Comparison of ENCODE assay signal across 8 cellular contexts in genomic region chr6:131136021-131136847, GRCh38. TPM values are rescaled to one million over a fixed set of nuclear protein-coding genes. Genes with fewer than 3 reads are reported as not detected.
DNase-seq lines count a peak whose midpoint lies in the region; ATAC-seq and TF ChIP-seq lines count a peak whose summit lies in the region.

No MANE protein-coding gene starts in this region.

- H3K27me3 Mint-ChIP-seq in activated CD4-positive, alpha-beta memory T cell treated with anti-CD3 and anti-CD28 coated beads for 36 hours = peaks cover 2% of the 10 kb centered on the region

- POLR2A ChIA-PET in activated CD4-positive, alpha-beta memory T cell treated with anti-CD3 and anti-CD28 coated beads for 36 hours (lab: Charles Lee) = no interaction called here

- intact Hi-C loops in activated CD4-positive, alpha-beta memory T cell treated with anti-CD3 and anti-CD28 coated beads for 36 hours (cut with micrococcal nuclease) = loop anchor here (5.0 kb wide), 1 partner anchor 61 kb away; no protein-coding TSS in a partner anchor

- H3K4me1 ChIP-seq in DOHH2 (ENCODE audit: control insufficient read depth, low read length) = peaks cover 27% of the 10 kb centered on the region

- DNase-seq in activated CD4-positive, alpha-beta memory T cell treated with anti-CD3 and anti-CD28 coated beads for 36 hours = no peak
- DNase-seq in foreskin melanocyte (peak; percentile 45), omental fat pad (ENCODE audit: low spot score) (no peak), NCI-H1694 treated with DMSO at 0.1 percent for 48 hours (lab: John Stamatoyannopoulos, UW) (no peak), NCI-H2171 (lab: John Stamatoyannopoulos, UW) (no peak), NCI-H82 treated with DMSO at 0.1 percent for 48 hours (lab: John Stamatoyannopoulos, UW; ENCODE audit: unreplicated experiment) (no peak)

- no peaks in the 10 kb centered on the region for H3K36me3 ChIP-seq in DOHH2 (ENCODE audit: control insufficient read depth, low read length)

- peak overlapping the region; percentile 56 for H3K4me2 ChIP-seq in DOHH2 (ENCODE audit: low read length)

- H3K36me3 Mint-ChIP-seq in activated CD4-positive, alpha-beta memory T cell treated with anti-CD3 and anti-CD28 coated beads for 36 hours = no peaks in the 10 kb centered on the region

- 0 out of 2 replicates have a peak, but pooled peaks cover 2% of the 10 kb centered on the region for H3F3A ChIP-seq in DOHH2 (ENCODE audit: control insufficient read depth, insufficient read depth)

- ATAC-seq in HG02678 (IDR thresholded peaks at IDR 0.05; ENCODE audit: unreplicated experiment) = peak; percentile 6
- peak; percentile 41 for ATAC-seq in omental fat pad (ENCODE audit: low FRiP score)

- H3K4me3 Mint-ChIP-seq in activated CD4-positive, alpha-beta memory T cell treated with anti-CD3 and anti-CD28 coated beads for 36 hours = peak overlapping the region; percentile 79

- peaks cover 14% of the 10 kb centered on the region for H3K4me1 Mint-ChIP-seq in activated CD4-positive, alpha-beta memory T cell treated with anti-CD3 and anti-CD28 coated beads for 36 hours (ENCODE audit: low read depth)

- H3K27ac ChIP-seq in DOHH2 (ENCODE audit: low read depth, low read length) = no peak overlapping the region

- H3K9me3 Mint-ChIP-seq in activated CD4-positive, alpha-beta memory T cell treated with anti-CD3 and anti-CD28 coated beads for 36 hours = no peaks in the 10 kb centered on the region

- TF ChIP-seq CTCF in DOHH2 (IDR thresholded peaks at IDR 0.05; ENCODE audit: low read depth, low read length, poor library complexity, severe bottlenecking) (no peak), omental fat pad (IDR thresholded peaks at IDR 0.05) (no peak)

- H3K79me2 ChIP-seq in DOHH2 (ENCODE audit: control insufficient read depth, low read length) = no peaks in the 10 kb centered on the region

- H3K27me3 ChIP-seq in DOHH2 (ENCODE audit: control insufficient read depth, low read length) = peaks cover 23% of the 10 kb centered on the region

- peak overlapping the region; percentile 81 for H3K4me3 ChIP-seq in DOHH2 (ENCODE audit: low read length)

- H3K9me3 ChIP-seq in DOHH2 (ENCODE audit: control insufficient read depth, insufficient read depth, low read length) = no peaks in the 10 kb centered on the region

- H3K9me2 ChIP-seq in DOHH2 (replicated peaks; ENCODE audit: control insufficient read depth, low read length) = no peaks in the 10 kb centered on the region

- no peaks in the 10 kb centered on the region for H4K20me1 ChIP-seq in DOHH2 (ENCODE audit: control insufficient read depth, insufficient read depth, low read depth, low read length)

- CTCF ChIA-PET in activated CD4-positive, alpha-beta memory T cell treated with anti-CD3 and anti-CD28 coated beads for 36 hours (lab: Charles Lee) = interaction anchor here (0.6 kb wide), 1 partner anchor 17 kb away, joined by 5 read pairs; no protein-coding TSS in a partner anchor

- H3K27ac Mint-ChIP-seq in activated CD4-positive, alpha-beta memory T cell treated with anti-CD3 and anti-CD28 coated beads for 36 hours = peak overlapping the region; percentile 83

RNA-seq across cellular contexts. Expression of gene AKAP7, which starts 1.0 kb away (rescaled TPM):
- 1 to 10 TPM; 4.0 to 4.3 TPM for total RNA-seq in activated CD4-positive, alpha-beta memory T cell treated with anti-CD3 and anti-CD28 coated beads for 36 hours
- total RNA-seq in omental fat pad = 10 to 100 TPM in 2 of 4 donors, 1 to 10 TPM in 2; 8.1 to 16.6 (median 10.7) TPM
